ENCODE assay signal across 21 cellular contexts in genomic region chr11:13376402-13376801, GRCh38.
"Had no signal": no experiment of that assay in that cellular context is flagged by ENCODE, and none has a peak within 500 bp of the region (broad histone marks: within the 10 kb centered on the region; RNA-seq: fewer than 3 reads in every experiment).

No MANE protein-coding gene starts in this region.

- H3K4me1 ChIP-seq: adrenal gland had no signal

- H3K9me3 ChIP-seq: adrenal gland, MG63 had no signal

- H3K27ac ChIP-seq: adrenal gland had no signal

- H3K4me3 ChIP-seq: adrenal gland, MG63 had no signal

- H3K9me3 Mint-ChIP-seq: activated naive CD4-positive, alpha-beta T cell treated with anti-CD3 and anti-CD28 coated beads for 36 hours; T-helper 1 cell treated with Interleukin-12 subunit alpha and Interleukin-12 subunit beta and Interleukin-4 antibody, amounts not matched to agents 30 μg/mL and 1 μg/mL, for 36 hours had no signal

- H3K27ac Mint-ChIP-seq: activated CD8-positive, alpha-beta T cell treated with anti-CD3 and anti-CD28 coated beads, Interleukin-2, amount 10 ng/mL, durations not matched to agents 7 days and 5 days; activated naive CD8-positive, alpha-beta T cell had no signal

- H3K36me3 ChIP-seq: MG63 had no signal

- ATAC-seq: activated CD4-positive, CD25-positive, alpha-beta regulatory T cell treated with anti-CD3 and anti-CD28 coated beads, Interleukin-2, amount 50 U/mL, for 24 hours; activated CD8-positive, alpha-beta T cell treated with anti-CD3 and anti-CD28 coated beads, Interleukin-2, amount 10 ng/mL, durations not matched to agents 7 days and 5 days had no signal

- H3K27me3 Mint-ChIP-seq: activated naive CD8-positive, alpha-beta T cell had no signal

- DNase-seq: activated CD4-positive, alpha-beta T cell treated with anti-CD3 and anti-CD28 coated beads for 4 hours; activated CD8-positive, alpha-beta memory T cell treated with anti-CD3 and anti-CD28 coated beads, Interleukin-2, amount 50 U/mL, for 48 hours; activated CD8-positive, alpha-beta T cell treated with anti-CD3 and anti-CD28 coated beads, Interleukin-2, amount 10 ng/mL, durations not matched to agents 7 days and 5 days; activated gamma-delta T cell; activated naive CD4-positive, alpha-beta T cell treated with anti-CD3 and anti-CD28 coated beads for 36 hours; activated T-cell treated with anti-CD3 and anti-CD28 coated beads, Interleukin-2, amount 50 U/mL, for 1 hour; adrenal gland; anterior cingulate cortex; cerebellar nuclear complex; MG63; MV-4-11; NCI-H1417 treated with DMSO at 0.1 percent for 48 hours; NCI-H1694; NCI-H2107; NCI-H2171 treated with DMSO at 0.1 percent for 48 hours; NCI-H69; NK-92 treated with Interleukin-12 subunit alpha and Interleukin-12 subunit beta, amount 100 ng/mL, for 24 hours; SHP77 treated with DMSO at 0.1 percent for 48 hours had no signal

- H3K27me3 ChIP-seq: adrenal gland, MG63 had no signal

- H3K4me3 Mint-ChIP-seq: activated CD8-positive, alpha-beta T cell treated with anti-CD3 and anti-CD28 coated beads, Interleukin-2, amount 10 ng/mL, durations not matched to agents 7 days and 5 days; activated naive CD4-positive, alpha-beta T cell treated with anti-CD3 and anti-CD28 coated beads for 36 hours; activated naive CD8-positive, alpha-beta T cell; T-helper 1 cell treated with Interleukin-12 subunit alpha and Interleukin-12 subunit beta and Interleukin-4 antibody, amounts not matched to agents 30 μg/mL and 1 μg/mL, for 36 hours had no signal
